ENCODE assay signal across 10 cellular contexts in genomic region chr1:86155061-86155806, GRCh38. TPM values are rescaled to one million over a fixed set of nuclear protein-coding genes. Genes with fewer than 3 reads are reported as not detected.
DNase-seq lines count a peak whose midpoint lies in the region; ATAC-seq, FAIRE-seq and TF ChIP-seq lines count a peak whose summit lies in the region.
"Had no signal": no experiment of that assay in that cellular context is flagged by ENCODE, and none has a peak within 500 bp of the region (broad histone marks: within the 10 kb centered on the region; RNA-seq: fewer than 3 reads in every experiment).

No MANE protein-coding gene starts in this region.

- H3K27ac ChIP-seq in K562 (ENCODE audit: extremely low read depth, low read depth, low read length) (no peak overlapping the region), iPS-18a (ENCODE audit: low read length) (no peak overlapping the region)

- H3K27me3 ChIP-seq in K562 (ENCODE audit: control insufficient read depth in 2 of 2, insufficient read depth in 2 of 2, low read length in 2 of 2) (peaks cover 11 to 29% of the 10 kb centered on the region in 2 experiments; a peak in 3 of 5 replicates), iPS-18a (ENCODE audit: control insufficient read depth, insufficient read depth, low read length) (peaks cover 43% of the 10 kb centered on the region), skeletal muscle satellite cell (ENCODE audit: control insufficient read depth, insufficient read depth, low read length) (peaks cover 7% of the 10 kb centered on the region)

- H3K36me3 ChIP-seq in K562 (ENCODE audit: control insufficient read depth, insufficient read depth, low read length) (no peaks in the 10 kb centered on the region), iPS-18a (ENCODE audit: control insufficient read depth, low read depth, low read length) (no peaks in the 10 kb centered on the region), skeletal muscle satellite cell (ENCODE audit: insufficient read depth, low read length) (no peaks in the 10 kb centered on the region)

- no peak for TF ChIP-seq RAD21 in K562 (CRISPR knock-in tag; conservative IDR thresholded peaks at IDR 0.05 in 1 of 2, IDR thresholded peaks at IDR 0.05 in 1 of 2)

- H3K9me1 ChIP-seq in K562 (ENCODE audit: control insufficient read depth, insufficient read depth, low read length), result no peaks in the 10 kb centered on the region

- H3K9me3 ChIP-seq in K562 (replicated peaks; ENCODE audit: control insufficient read depth, insufficient read depth, low read depth, low read length) (no peaks in the 10 kb centered on the region), iPS-18a (ENCODE audit: control insufficient read depth, low read depth, low read length) (no peaks in the 10 kb centered on the region), skeletal muscle satellite cell (replicated peaks; ENCODE audit: low read length) (no peaks in the 10 kb centered on the region)

- no peak for TF ChIP-seq EP300 in K562 (IDR thresholded peaks at IDR 0.05; ENCODE audit: low read length)

- H3K4me2 ChIP-seq in K562 (ENCODE audit: insufficient read depth, low read length), result no peak overlapping the region
- peak overlapping the region; percentile 94 for H3K4me2 ChIP-seq in skeletal muscle satellite cell (ENCODE audit: low read length)

- in situ Hi-C loops in K562 (cut with MboI), result no loop called here

- POLR2A ChIA-PET in K562 (lab: Yijun Ruan, JAX), result no interaction called here

- no TSS peak for BruUV-seq in K562 (replicated peaks; lab: Mats Ljungman, UMichigan)

- ATAC-seq in K562 (no peak), HG03439 (IDR thresholded peaks at IDR 0.05; ENCODE audit: unreplicated experiment) (no peak)
- no peak for ATAC-seq in activated CD8-positive, alpha-beta memory T cell treated with anti-CD3 and anti-CD28 coated beads, Interleukin-2, amount 10 ng/mL, durations not matched to agents 7 days and 5 days

- peaks cover 37% of the 10 kb centered on the region for H3K27me3 Mint-ChIP-seq in activated CD8-positive, alpha-beta memory T cell treated with anti-CD3 and anti-CD28 coated beads, Interleukin-2, amount 10 ng/mL, durations not matched to agents 7 days and 5 days

- peaks cover 4% of the 10 kb centered on the region for H3K36me3 Mint-ChIP-seq in activated CD8-positive, alpha-beta memory T cell treated with anti-CD3 and anti-CD28 coated beads, Interleukin-2, amount 10 ng/mL, durations not matched to agents 7 days and 5 days

- H3K27ac Mint-ChIP-seq in activated CD8-positive, alpha-beta memory T cell treated with anti-CD3 and anti-CD28 coated beads, Interleukin-2, amount 10 ng/mL, durations not matched to agents 7 days and 5 days, result no peak overlapping the region

- no peak overlapping the region for H2AFZ ChIP-seq in K562 (ENCODE audit: low read depth, low read length)

- no peak for TF ChIP-seq POLR2A in K562 (conservative IDR thresholded peaks at IDR 0.05)

- H4K20me1 ChIP-seq in K562 (replicated peaks; ENCODE audit: control insufficient read depth, insufficient read depth, low read length), result no peaks in the 10 kb centered on the region

- no peak overlapping the region for H3K4me3 ChIP-seq in K562
- peak overlapping the region; percentile 68 for H3K4me3 ChIP-seq in iPS-18a (ENCODE audit: low read length)
- peak overlapping the region; percentile 69 for H3K4me3 ChIP-seq in skeletal muscle satellite cell (ENCODE audit: low read length)

- 9% methylated on average over 39 of the region's 42 CpGs for WGBS in K562 (ENCODE audit: insufficient coverage, low coverage, missing lambda C conversion rate)

- intact Hi-C loops in K562 (cut with micrococcal nuclease), result no loop called here

- H3K9ac ChIP-seq in K562 (ENCODE audit: insufficient read depth in 1 of 2, low read depth in 2 of 2, low read length in 2 of 2) (no peak overlapping the region), iPS-18a (ENCODE audit: low read length) (peak overlapping the region; percentile 19), skeletal muscle satellite cell (ENCODE audit: low read depth, low read length) (no peak overlapping the region)

- peaks cover 0 to 11% of the 10 kb centered on the region in 2 experiments; a peak in 2 of 5 replicates for H3K4me1 ChIP-seq in K562 (replicated peaks in 1 of 2; ENCODE audit: control insufficient read depth in 2 of 2, insufficient read depth in 2 of 2, low read length in 2 of 2)
- H3K4me1 ChIP-seq in iPS-18a (ENCODE audit: control insufficient read depth, low read depth, low read length), result peaks cover 9% of the 10 kb centered on the region
- H3K4me1 ChIP-seq in skeletal muscle satellite cell (ENCODE audit: control insufficient read depth, insufficient read depth, low read length), result peaks cover 35% of the 10 kb centered on the region

- peak; percentile 28 for DNase-seq in GM10266 (ENCODE audit: extremely low spot score)
- DNase-seq in K562 (ENCODE audit: extremely low read depth in 1 of 4, low spot score in 3 of 4), result peak in 3 of 4 experiments; percentile 3 to 6 (median 3)
- DNase-seq in activated CD8-positive, alpha-beta memory T cell treated with anti-CD3 and anti-CD28 coated beads, Interleukin-2, amount 10 ng/mL, durations not matched to agents 7 days and 5 days, result no peak
- no peak for DNase-seq in HCEC 1CT
- no peak for DNase-seq in SIG-M5 treated with dmso at 0.1 percent for 504 hours (lab: John Stamatoyannopoulos, UW; ENCODE audit: unreplicated experiment)
- DNase-seq: activated CD8-positive, alpha-beta memory T cell treated with anti-CD3 and anti-CD28 coated beads, Interleukin-2, amount 50 U/mL, for 4 hours; NCI-H1048 had no signal

- H3K79me2 ChIP-seq in K562 (ENCODE audit: control insufficient read depth, insufficient read depth, low read length), result no peaks in the 10 kb centered on the region

- H3K9me3 Mint-ChIP-seq in activated CD8-positive, alpha-beta memory T cell treated with anti-CD3 and anti-CD28 coated beads, Interleukin-2, amount 10 ng/mL, durations not matched to agents 7 days and 5 days (ENCODE audit: low read depth), result no peaks in the 10 kb centered on the region

- peaks cover 7% of the 10 kb centered on the region for H3K4me1 Mint-ChIP-seq in activated CD8-positive, alpha-beta memory T cell treated with anti-CD3 and anti-CD28 coated beads, Interleukin-2, amount 10 ng/mL, durations not matched to agents 7 days and 5 days

- TF ChIP-seq CTCF in GM10266 (IDR thresholded peaks at IDR 0.05; ENCODE audit: control insufficient read depth, insufficient read depth, low read depth, missing control alignments) (no peak), K562 (IDR thresholded peaks at IDR 0.05 in 2 of 3, conservative IDR thresholded peaks at IDR 0.05 in 1 of 3; ENCODE audit: insufficient read depth in 2 of 3, low read depth in 1 of 3, low read length in 3 of 3) (no peak)

- H3K4me3 Mint-ChIP-seq in activated CD8-positive, alpha-beta memory T cell treated with anti-CD3 and anti-CD28 coated beads, Interleukin-2, amount 10 ng/mL, durations not matched to agents 7 days and 5 days, result no peak overlapping the region

- no peak for FAIRE-seq in K562 (lab: Jason Lieb, UNC)

- CTCF ChIA-PET in K562 (lab: Yijun Ruan, JAX; ENCODE audit: low intra/inter-chr PET ratio), result no interaction called here
- CTCF ChIA-PET in activated CD8-positive, alpha-beta memory T cell treated with anti-CD3 and anti-CD28 coated beads, Interleukin-2, amount 10 ng/mL, durations not matched to agents 7 days and 5 days (lab: Charles Lee), result no interaction called here

TF ChIP-seq in K562, 482 proteins besides CTCF, POLR2A, EP300 and RAD21:
- TF ChIP-seq, protein P1, sequence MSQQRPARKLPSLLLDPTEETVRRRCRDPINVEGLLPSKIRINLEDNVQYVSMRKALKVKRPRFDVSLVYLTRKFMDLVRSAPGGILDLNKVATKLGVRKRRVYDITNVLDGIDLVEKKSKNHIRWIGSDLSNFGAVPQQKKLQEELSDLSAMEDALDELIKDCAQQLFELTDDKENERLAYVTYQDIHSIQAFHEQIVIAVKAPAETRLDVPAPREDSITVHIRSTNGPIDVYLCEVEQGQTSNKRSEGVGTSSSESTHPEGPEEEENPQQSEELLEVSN (IDR thresholded peaks at IDR 0.05; ENCODE audit: borderline replicate concordance in 1 of 2, extremely low read depth in 1 of 2, insufficient read depth in 1 of 2, insufficient read length in 1 of 2, low read depth in 1 of 2, low read length in 1 of 2, poor library complexity in 1 of 2, severe bottlenecking in 1 of 2), result peak in 1 of 2 experiments; percentile 44
- TF ChIP-seq POLR3A (IDR thresholded peaks at IDR 0.05; ENCODE audit: borderline replicate concordance, extremely low read depth, insufficient read depth, insufficient read length), result no peak

RNA-seq across cellular contexts. Expression of gene COL24A1, which starts 1.3 kb away (rescaled TPM):
- total RNA-seq in K562 (2011; cell fraction: chromatin; rRNA removed; ENCODE audit: low replicate concordance), result not detected in 2 replicates
- total RNA-seq in K562 (2011; cell fraction: nucleolus; rRNA removed), result not detected in 2 replicates
- total RNA-seq in K562 (2011; cell fraction: nucleoplasm; rRNA removed), result not detected in 2 replicates
- total RNA-seq in K562 (2014; rRNA removed), result under 0.01 TPM in 1 of 2 replicates, not detected in the other
- 0.04 and 0.19 TPM in 2 replicates for total RNA-seq in K562 (2014; rRNA removed; fragmentation: Illumina TruSeq; extraction: Trizol)
- 0.08 TPM in 1 of 2 replicates, not detected in the other for total RNA-seq in K562 (2015; rRNA removed; fragmentation: Illumina TruSeq; extraction: Trizol)
- 0.02 and 0.07 TPM in 2 replicates for total RNA-seq in K562 (2021)
- 0.04 and 0.06 TPM in 2 replicates for polyA plus RNA-seq in K562 (2011; rRNA removed)
- 0.01 TPM in 1 of 2 replicates, not detected in the other for polyA plus RNA-seq in K562 (2011; cell fraction: cytosol; rRNA removed)
- polyA plus RNA-seq in K562 (2011; cell fraction: nucleus; rRNA removed), result 0.07 TPM in 1 of 2 replicates, not detected in the other
- 0.01 and 0.06 TPM in 2 replicates for polyA plus RNA-seq in K562 (2012)
- 0.01 and 0.06 TPM in 2 replicates for polyA plus RNA-seq in K562 (2014; fragmentation: Illumina TruSeq; extraction: Trizol)
- under 1 TPM; 0.03 to 0.04 TPM for polyA plus RNA-seq in K562 (2014; fragmentation: Nextera tagmentation; extraction: Ambion mirVana)
- 0.01 and 0.04 TPM in 2 replicates for polyA plus RNA-seq in K562 (2014; rRNA removed)
- polyA minus RNA-seq in K562 (2011; rRNA and poly(A)+ RNA removed), result 0.07 TPM in 1 of 2 replicates, not detected in the other
- polyA minus RNA-seq in K562 (2011; cell fraction: cytosol; rRNA and poly(A)+ RNA removed), result not detected in 2 replicates
- not detected in 2 replicates for polyA minus RNA-seq in K562 (2011; cell fraction: nucleus; rRNA and poly(A)+ RNA removed)
- total RNA-seq in skeletal muscle satellite cell (2012; rRNA removed), result under 0.01 TPM in 2 replicates
- not detected for total RNA-seq in activated CD8-positive, alpha-beta memory T cell treated with anti-CD3 and anti-CD28 coated beads, Interleukin-2, amount 10 ng/mL, durations not matched to agents 7 days and 5 days

Comparison
In these comparisons a context has a peak if more than half of its experiments do, and no peak if none do; other contexts are left out.
1. DNase-seq: peak in GM10266 (single experiment) and K562 (3 of 4); none in activated CD8-positive, alpha-beta memory T cell treated with anti-CD3 and anti-CD28 coated beads, Interleukin-2, amount 10 ng/mL, durations not matched to agents 7 days and 5 days (single experiment), HCEC 1CT (single experiment) and SIG-M5 treated with dmso at 0.1 percent for 504 hours (single experiment).